In genomic region chr20:63688234-63689045, GRCh38 we compare ENCODE assay signal across 2 cellular contexts.
TF ChIP-seq lines count a peak whose summit lies in the region.

No MANE protein-coding gene starts in this region.

TF ChIP-seq in IMR-90, 13 proteins besides CTCF, POLR2A, EP300 and RAD21:
- TF ChIP-seq CHD1 (IDR thresholded peaks at IDR 0.05; ENCODE audit: low read depth, low read length) (no peak), NFE2L2 (IDR thresholded peaks at IDR 0.05; ENCODE audit: low read depth, low read length) (no peak), MXI1 (IDR thresholded peaks at IDR 0.05; ENCODE audit: borderline replicate concordance, low read depth, low read length) (no peak), RFX5 (IDR thresholded peaks at IDR 0.05; ENCODE audit: low read depth, low read length) (no peak), ELK1 (IDR thresholded peaks at IDR 0.05; ENCODE audit: borderline replicate concordance, low read depth, low read length) (no peak), RCOR1 (IDR thresholded peaks at IDR 0.05; ENCODE audit: insufficient replicate concordance, low read length) (no peak)

TF ChIP-seq in endothelial cell of umbilical vein, 7 proteins besides CTCF, POLR2A, EP300 and RAD21:
- TF ChIP-seq GATA2 (IDR thresholded peaks at IDR 0.05; ENCODE audit: insufficient read depth, insufficient read length, low read depth, low read length) (no peak), EZH2 (IDR thresholded peaks at IDR 0.05; ENCODE audit: borderline replicate concordance, low read depth, low read length, severe bottlenecking) (no peak)
